9 cellular contexts compared by ENCODE assay signal in genomic region chr1:21261551-21262281, GRCh38. TPM values are rescaled to one million over a fixed set of nuclear protein-coding genes. Genes with fewer than 3 reads are reported as not detected.
A peak's percentile ranks its signal among the peaks of the same experiment; 100 is the strongest.
DNase-seq lines count a peak whose midpoint lies in the region; ATAC-seq, FAIRE-seq and TF ChIP-seq lines count a peak whose summit lies in the region.
"Had no signal": no experiment of that assay in that cellular context is flagged by ENCODE, and none has a peak within 500 bp of the region (broad histone marks: within the 10 kb centered on the region; RNA-seq: fewer than 3 reads in every experiment).

No MANE protein-coding gene starts in this region.

- H3K36me3 ChIP-seq in HepG2 (replicated peaks in 1 of 2; ENCODE audit: control insufficient read depth in 1 of 2, insufficient read depth in 2 of 2, low read length in 2 of 2) (peaks cover 0 to 11% of the 10 kb centered on the region in 2 experiments; a peak in 1 of 5 replicates), MM.1S (replicated peaks; ENCODE audit: insufficient read depth, low read length) (no peaks in the 10 kb centered on the region)

- no TSS peak for BruUV-seq in HepG2 (replicated peaks; lab: Mats Ljungman, UMichigan)

- H3K9me3 Mint-ChIP-seq in stimulated activated naive CD8-positive, alpha-beta T cell treated with anti-CD3 and anti-CD28 coated beads, Interleukin-15, amount 100 ng/mL, for 72 hours: no peaks in the 10 kb centered on the region

- H3K9me2 ChIP-seq in MM.1S (replicated peaks; ENCODE audit: insufficient read depth, low read length): no peaks in the 10 kb centered on the region

- H2AFZ ChIP-seq in HepG2 (ENCODE audit: low read length) (no peak overlapping the region), MM.1S (ENCODE audit: low read length) (no peak overlapping the region)

- CTCF ChIA-PET in HepG2 (lab: Yijun Ruan, JAX; ENCODE audit: low intra/inter-chr PET ratio, low total read pairs): no interaction called here

- no peak for FAIRE-seq in HepG2 (lab: Jason Lieb, UNC)

- H3K27ac Mint-ChIP-seq in stimulated activated naive CD8-positive, alpha-beta T cell treated with anti-CD3 and anti-CD28 coated beads, Interleukin-15, amount 100 ng/mL, for 72 hours: peak overlapping the region; percentile 95 to 99

- DNase-seq in ELR (ENCODE audit: low read depth) (peak; percentile 94), HepG2 (ENCODE audit: low spot score) (no peak), COR-L47 (lab: John Stamatoyannopoulos, UW) (no peak), MM.1S (no peak)
- peak; percentile 27 to 64 for DNase-seq in stimulated activated naive CD8-positive, alpha-beta T cell treated with anti-CD3 and anti-CD28 coated beads, Interleukin-15, amount 100 ng/mL, for 72 hours

- H3K4me1 ChIP-seq in HepG2 (ENCODE audit: insufficient read depth, low read length): peaks cover 46% of the 10 kb centered on the region
- H3K4me1 ChIP-seq in MM.1S (ENCODE audit: low read length): no peaks in the 10 kb centered on the region

- H3K27me3 Mint-ChIP-seq in stimulated activated naive CD8-positive, alpha-beta T cell treated with anti-CD3 and anti-CD28 coated beads, Interleukin-15, amount 100 ng/mL, for 72 hours: no peaks in the 10 kb centered on the region

- TF ChIP-seq RAD21 in HepG2 (CRISPR knock-in tag; IDR thresholded peaks at IDR 0.05): no peak

- peaks cover 71% of the 10 kb centered on the region for H3K4me1 Mint-ChIP-seq in stimulated activated naive CD8-positive, alpha-beta T cell treated with anti-CD3 and anti-CD28 coated beads, Interleukin-15, amount 100 ng/mL, for 72 hours

- TF ChIP-seq POLR2A in HepG2 (IDR thresholded peaks at IDR 0.05; ENCODE audit: insufficient read depth in 1 of 2, low read depth in 2 of 2, low read length in 2 of 2): no peak

- TF ChIP-seq CTCF in HepG2 (CRISPR knock-in tag; IDR thresholded peaks at IDR 0.05) (no peak), MM.1S (IDR thresholded peaks at IDR 0.05; ENCODE audit: low read length) (no peak)

- no peaks in the 10 kb centered on the region for H3K79me2 ChIP-seq in HepG2 (ENCODE audit: insufficient read depth, low read length)
- H3K79me2 ChIP-seq in MM.1S (ENCODE audit: low read length): no peaks in the 10 kb centered on the region

- H3K4me2 ChIP-seq in HepG2 (ENCODE audit: low read depth, low read length): no peak overlapping the region
- H3K4me2 ChIP-seq in MM.1S (ENCODE audit: low read depth, low read length): no peak overlapping the region

- H3K4me3 ChIP-seq in HepG2 (replicated peaks in 1 of 3; ENCODE audit: insufficient read depth in 1 of 3, low read depth in 2 of 3, low read length in 3 of 3) (no peak overlapping the region), MM.1S (ENCODE audit: low read length) (no peak overlapping the region)
- H3K4me3 ChIP-seq: SK-N-MC had no signal

- WGBS in HepG2 (ENCODE audit: low lambda C conversion rate): 84% methylated on average over 18 of the region's 20 CpGs

- H3F3A ChIP-seq in MM.1S (ENCODE audit: insufficient read depth, low read length): no peaks in the 10 kb centered on the region

- in situ Hi-C loops in HepG2 (cut with HindIII; ENCODE audit: extremely low pct_ligation_motif_present, low pct_unique_long_range_greater_than_20kb): no loop called here

- TF ChIP-seq EP300 in HepG2 (IDR thresholded peaks at IDR 0.05; ENCODE audit: low read depth in 2 of 2, low read length in 2 of 2) (no peak), HepG2 (CRISPR knock-in tag; IDR thresholded peaks at IDR 0.05; ENCODE audit: borderline replicate concordance) (no peak)

- no peak overlapping the region for H3K9ac ChIP-seq in HepG2 (ENCODE audit: insufficient read depth, low read depth, low read length)
- no peak overlapping the region for H3K9ac ChIP-seq in MM.1S (ENCODE audit: low read length)

- H3K9me3 ChIP-seq in HepG2 (ENCODE audit: low read length) (no peaks in the 10 kb centered on the region), MM.1S (replicated peaks; ENCODE audit: insufficient read depth, low read length) (no peaks in the 10 kb centered on the region)

- intact Hi-C loops in HepG2 (cut with micrococcal nuclease; ENCODE audit: unreplicated experiment): no loop called here

- H3K4me3 Mint-ChIP-seq in stimulated activated naive CD8-positive, alpha-beta T cell treated with anti-CD3 and anti-CD28 coated beads, Interleukin-15, amount 100 ng/mL, for 72 hours: peak overlapping the region; percentile 63 to 73

- H3K27ac ChIP-seq in cingulate gyrus (ENCODE audit: low read depth, low read length) (peak overlapping the region; percentile 93), HepG2 (ENCODE audit: extremely low read length, insufficient read depth, low read length) (no peak overlapping the region), MM.1S (ENCODE audit: low read length) (no peak overlapping the region)
- H3K27ac ChIP-seq: SK-N-MC had no signal

- H3K27me3 ChIP-seq in HepG2 (ENCODE audit: control insufficient read depth in 1 of 2, insufficient read depth in 2 of 2, low read length in 2 of 2) (no peaks in the 10 kb centered on the region), MM.1S (replicated peaks; ENCODE audit: insufficient read depth, low read length) (no peaks in the 10 kb centered on the region)

- ATAC-seq in HepG2: no peak
- peak; percentile 58 for ATAC-seq in stimulated activated naive CD8-positive, alpha-beta T cell treated with anti-CD3 and anti-CD28 coated beads, Interleukin-15, amount 100 ng/mL, for 72 hours
- no peak for ATAC-seq in HG02763 (IDR thresholded peaks at IDR 0.05; ENCODE audit: unreplicated experiment)

- no peaks in the 10 kb centered on the region for H4K20me1 ChIP-seq in HepG2 (ENCODE audit: insufficient read depth, low read length)
- no peaks in the 10 kb centered on the region for H4K20me1 ChIP-seq in MM.1S (ENCODE audit: insufficient read depth, low read length)

- POLR2A ChIA-PET in HepG2 (lab: Yijun Ruan, JAX): interaction anchor here (0.6 to 1.5 kb wide), 5 partner anchors 10 to 1718 kb away, joined by 3 to 5 read pairs (median 4); no protein-coding TSS in a partner anchor

TF ChIP-seq in PFSK-1, 5 proteins besides CTCF, POLR2A, EP300 and RAD21 (continues in another document):
- TF ChIP-seq SIN3A (IDR thresholded peaks at IDR 0.05; ENCODE audit: borderline replicate concordance, insufficient read depth, low read length): no peak

TF ChIP-seq in HepG2, 621 proteins besides CTCF, POLR2A, EP300 and RAD21 (continues in another document):
- TF ChIP-seq ZNF460 (CRISPR knock-in tag; IDR thresholded peaks at IDR 0.05; ENCODE audit: borderline replicate concordance) (no peak), GABPA (IDR thresholded peaks at IDR 0.05; ENCODE audit: low read depth, low read length) (no peak), GABPA (CRISPR knock-in tag; IDR thresholded peaks at IDR 0.05; ENCODE audit: low read depth) (0 out of 2 replicates have a peak, but pooled peaks have one; percentile 14), ISX (CRISPR knock-in tag; conservative IDR thresholded peaks at IDR 0.05) (no peak), ZFAT (CRISPR knock-in tag; conservative IDR thresholded peaks at IDR 0.05) (no peak), FOSL2 (CRISPR knock-in tag; IDR thresholded peaks at IDR 0.05) (peak; percentile 81), PRPF4 (IDR thresholded peaks at IDR 0.05; ENCODE audit: low read depth, low read length, poor library complexity, severe bottlenecking) (peak; percentile 35)
- TF ChIP-seq, protein P1, sequence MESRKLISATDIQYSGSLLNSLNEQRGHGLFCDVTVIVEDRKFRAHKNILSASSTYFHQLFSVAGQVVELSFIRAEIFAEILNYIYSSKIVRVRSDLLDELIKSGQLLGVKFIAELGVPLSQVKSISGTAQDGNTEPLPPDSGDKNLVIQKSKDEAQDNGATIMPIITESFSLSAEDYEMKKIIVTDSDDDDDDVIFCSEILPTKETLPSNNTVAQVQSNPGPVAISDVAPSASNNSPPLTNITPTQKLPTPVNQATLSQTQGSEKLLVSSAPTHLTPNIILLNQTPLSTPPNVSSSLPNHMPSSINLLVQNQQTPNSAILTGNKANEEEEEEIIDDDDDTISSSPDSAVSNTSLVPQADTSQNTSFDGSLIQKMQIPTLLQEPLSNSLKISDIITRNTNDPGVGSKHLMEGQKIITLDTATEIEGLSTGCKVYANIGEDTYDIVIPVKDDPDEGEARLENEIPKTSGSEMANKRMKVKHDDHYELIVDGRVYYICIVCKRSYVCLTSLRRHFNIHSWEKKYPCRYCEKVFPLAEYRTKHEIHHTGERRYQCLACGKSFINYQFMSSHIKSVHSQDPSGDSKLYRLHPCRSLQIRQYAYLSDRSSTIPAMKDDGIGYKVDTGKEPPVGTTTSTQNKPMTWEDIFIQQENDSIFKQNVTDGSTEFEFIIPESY (CRISPR knock-in tag; IDR thresholded peaks at IDR 0.05): peak; percentile 92

RNA-seq across cellular contexts. Expression of gene ECE1, which starts 28.5 kb away (rescaled TPM):
- polyA plus RNA-seq in PFSK-1 (2012; ENCODE audit: insufficient read length, low read depth): 151 TPM
- total RNA-seq in HepG2 (2016; rRNA removed; fragmentation: Illumina TruSeq; extraction: Trizol): 11.1 and 21.2 TPM in 2 replicates
- 3.1 and 4.6 TPM in 2 replicates for total RNA-seq in HepG2 (2016; cell fraction: cytosol; rRNA removed; fragmentation: Illumina TruSeq; extraction: Trizol; ENCODE audit: low read depth)
- total RNA-seq in HepG2 (2016; cell fraction: insoluble cytoplasmic fraction; rRNA removed; fragmentation: Illumina TruSeq; extraction: Trizol): 8.0 and 21.1 TPM in 2 replicates
- total RNA-seq in HepG2 (2016; cell fraction: membrane; rRNA removed; fragmentation: Illumina TruSeq; extraction: Trizol): 5.2 and 6.6 TPM in 2 replicates
- 18.9 and 25.8 TPM in 2 replicates for total RNA-seq in HepG2 (2016; cell fraction: nucleus; rRNA removed; fragmentation: Illumina TruSeq; extraction: Trizol)
- polyA plus RNA-seq in HepG2 (2011; rRNA removed): 13.5 and 17.0 TPM in 2 replicates
- 7.9 and 8.8 TPM in 2 replicates for polyA plus RNA-seq in HepG2 (2011; cell fraction: cytosol; rRNA removed)
- 20.3 and 20.8 TPM in 2 replicates for polyA plus RNA-seq in HepG2 (2011; cell fraction: nucleus; rRNA removed)
- 23.5 and 24.3 TPM in 2 replicates for polyA plus RNA-seq in HepG2 (2012)
- 1.8 TPM in 2 replicates for polyA plus RNA-seq in HepG2 (2016; cell fraction: cytosol; fragmentation: Illumina TruSeq; extraction: Trizol; ENCODE audit: low read depth)
- 8.3 and 10.9 TPM in 2 replicates for polyA plus RNA-seq in HepG2 (2016; cell fraction: insoluble cytoplasmic fraction; fragmentation: Illumina TruSeq; extraction: Trizol; ENCODE audit: low read depth)
- 2.8 and 3.4 TPM in 2 replicates for polyA plus RNA-seq in HepG2 (2016; cell fraction: membrane; fragmentation: Illumina TruSeq; extraction: Trizol; ENCODE audit: low read depth)
- 36.4 and 38.3 TPM in 2 replicates for polyA plus RNA-seq in HepG2 (2016; cell fraction: nucleus; fragmentation: Illumina TruSeq; extraction: Trizol; ENCODE audit: insufficient read depth, low read depth)
- 34.0 and 41.6 TPM in 2 replicates for polyA minus RNA-seq in HepG2 (2011; rRNA and poly(A)+ RNA removed; ENCODE audit: low replicate concordance)
- polyA minus RNA-seq in HepG2 (2011; cell fraction: cytosol; rRNA and poly(A)+ RNA removed): 9.9 and 11.8 TPM in 2 replicates
- polyA minus RNA-seq in HepG2 (2011; cell fraction: nucleus; rRNA and poly(A)+ RNA removed): 11.3 and 11.4 TPM in 2 replicates

Comparison
In these comparisons a context has a peak if more than half of its experiments do, and no peak if none do; other contexts are left out.
1. DNase-seq: peak in ELR (single experiment) and stimulated activated naive CD8-positive, alpha-beta T cell treated with anti-CD3 and anti-CD28 coated beads, Interleukin-15, amount 100 ng/mL, for 72 hours (2 of 2); none in HepG2 (single experiment), COR-L47 (single experiment) and MM.1S (single experiment).